In genomic region chr18:3451989-3452749, GRCh38 we compare ENCODE assay signal across 1 cellular context.
A peak's percentile ranks its signal among the peaks of the same experiment; 100 is the strongest.
TF ChIP-seq lines count a peak whose summit lies in the region.

No MANE protein-coding gene starts in this region.

TF ChIP-seq in WTC11, 78 proteins besides CTCF, POLR2A, EP300 and RAD21 (continued from another document):
- TF ChIP-seq, protein P1, sequence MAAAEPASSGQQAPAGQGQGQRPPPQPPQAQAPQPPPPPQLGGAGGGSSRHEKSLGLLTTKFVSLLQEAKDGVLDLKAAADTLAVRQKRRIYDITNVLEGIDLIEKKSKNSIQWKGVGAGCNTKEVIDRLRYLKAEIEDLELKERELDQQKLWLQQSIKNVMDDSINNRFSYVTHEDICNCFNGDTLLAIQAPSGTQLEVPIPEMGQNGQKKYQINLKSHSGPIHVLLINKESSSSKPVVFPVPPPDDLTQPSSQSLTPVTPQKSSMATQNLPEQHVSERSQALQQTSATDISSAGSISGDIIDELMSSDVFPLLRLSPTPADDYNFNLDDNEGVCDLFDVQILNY (CRISPR knock-in tag; IDR thresholded peaks at IDR 0.05) = 0 out of 2 replicates have a peak, but pooled peaks have one; percentile 31
- TF ChIP-seq ZNF219 (CRISPR knock-in tag; IDR thresholded peaks at IDR 0.05; ENCODE audit: borderline replicate concordance) = peak; percentile 58; the same call in 1 of the 2 replicates
- 0 out of 2 replicates have a peak, but pooled peaks have one; percentile 15 for TF ChIP-seq ELF4 (CRISPR knock-in tag; IDR thresholded peaks at IDR 0.05; ENCODE audit: low read depth)
- no peak for TF ChIP-seq ZNF317 (CRISPR knock-in tag; IDR thresholded peaks at IDR 0.05; ENCODE audit: borderline replicate concordance, low read depth)
